8 cellular contexts compared by ENCODE assay signal in the genomic region with DNA sequence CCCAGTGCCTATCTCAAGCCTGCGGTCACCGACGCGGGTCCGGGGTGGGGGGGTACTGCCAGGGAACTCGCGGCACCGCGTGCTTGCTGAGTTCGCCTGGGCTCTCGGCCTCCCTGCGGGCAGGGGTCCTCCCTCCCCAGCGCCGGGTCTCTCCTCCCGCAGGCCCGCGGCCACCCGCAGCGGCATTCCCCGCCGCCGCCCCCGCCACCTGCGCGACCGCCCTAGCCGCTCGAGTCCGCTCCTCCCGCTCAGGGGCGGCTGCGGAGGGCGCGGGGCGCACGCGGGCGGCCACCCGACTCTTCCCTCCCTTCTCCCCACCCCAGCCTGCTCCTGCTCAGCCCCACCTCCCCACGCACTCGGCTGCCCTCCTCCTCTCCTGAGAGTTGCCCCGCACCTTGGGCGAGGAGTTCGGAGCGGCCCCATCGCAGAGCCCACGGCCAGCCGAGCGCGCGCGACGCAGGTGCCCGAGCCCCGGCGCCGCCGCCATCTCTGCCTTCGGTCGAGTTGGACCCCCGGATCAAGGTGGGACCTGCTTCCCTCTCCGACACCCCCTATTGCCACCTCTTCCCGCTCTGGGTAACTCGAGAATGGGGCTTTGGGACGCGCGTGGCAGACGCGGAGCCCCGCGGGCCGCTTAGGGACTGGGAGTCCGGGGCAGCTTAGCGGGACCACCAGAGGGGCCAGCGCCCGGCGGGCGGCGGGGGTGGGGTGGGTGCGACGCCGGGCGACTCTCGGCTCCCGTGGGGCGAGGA.
DNase-seq lines count a peak whose midpoint lies in the region; ATAC-seq and TF ChIP-seq lines count a peak whose summit lies in the region.
"Had no signal": no experiment of that assay in that cellular context is flagged by ENCODE, and none has a peak within 500 bp of the region (broad histone marks: within the 10 kb centered on the region; RNA-seq: fewer than 3 reads in every experiment).

No MANE protein-coding gene starts in this region.

- H3K4me3 ChIP-seq in astrocyte of the spinal cord (ENCODE audit: low read depth, low read length), result peak overlapping the region; percentile 23

- POLR2A ChIA-PET in HEK293T (lab: Yijun Ruan, JAX), result no interaction called here

- CTCF ChIA-PET in HEK293T (lab: Yijun Ruan, JAX), result no interaction called here

- no peak for TF ChIP-seq CTCF in astrocyte of the spinal cord (IDR thresholded peaks at IDR 0.05; ENCODE audit: low read depth, low read length)

- peak; percentile 57 for DNase-seq in HEK293T (ENCODE audit: extremely low spot score)
- DNase-seq in astrocyte of the spinal cord (ENCODE audit: low read depth, low spot score), result no peak
- peak; percentile 58 for DNase-seq in islet precursor cell
- DNase-seq in stimulated activated naive CD8-positive, alpha-beta T cell treated with anti-CD3 and anti-CD28 coated beads, Interleukin-15, Interleukin-2, amounts not matched to agents 100 U/mL and 50 U/mL, for 24 hours, result peak; percentile 14
- no peak for DNase-seq in NCI-H774 (lab: John Stamatoyannopoulos, UW)
- DNase-seq: cortex of kidney had no signal

- in situ Hi-C loops in astrocyte of the spinal cord (cut with HindIII; ENCODE audit: low sequenced_read_pairs), result no loop called here

- ATAC-seq in stimulated activated naive CD8-positive, alpha-beta T cell treated with anti-CD3 and anti-CD28 coated beads, Interleukin-15, Interleukin-2, amounts not matched to agents 100 U/mL and 50 U/mL, for 24 hours, result peak; percentile 14
- ATAC-seq in HG03025 (IDR thresholded peaks at IDR 0.05; ENCODE audit: low FRiP score, unreplicated experiment), result no peak
- no peak for ATAC-seq in HG03135 (IDR thresholded peaks at IDR 0.05; ENCODE audit: unreplicated experiment)

TF ChIP-seq in HEK293T, 16 proteins besides CTCF, POLR2A, EP300 and RAD21:
- TF ChIP-seq FOXK2 (IDR thresholded peaks at IDR 0.05), result no peak
- peak; percentile 55; the same call in 1 of the 2 replicates for TF ChIP-seq FOXM1 (IDR thresholded peaks at IDR 0.05; ENCODE audit: borderline replicate concordance)
- no peak for TF ChIP-seq ZNF384 (IDR thresholded peaks at IDR 0.05)
- peak; percentile 94 for TF ChIP-seq L3MBTL2 (conservative IDR thresholded peaks at IDR 0.05)

Comparison
In these comparisons a context has a peak if more than half of its experiments do, and no peak if none do; other contexts are left out.
1. DNase-seq: peak in HEK293T (single experiment), islet precursor cell (single experiment) and stimulated activated naive CD8-positive, alpha-beta T cell treated with anti-CD3 and anti-CD28 coated beads, Interleukin-15, Interleukin-2, amounts not matched to agents 100 U/mL and 50 U/mL, for 24 hours (single experiment); none in astrocyte of the spinal cord (single experiment) and NCI-H774 (single experiment).